Comparison of ENCODE assay signal across 16 cellular contexts in the genomic region with DNA sequence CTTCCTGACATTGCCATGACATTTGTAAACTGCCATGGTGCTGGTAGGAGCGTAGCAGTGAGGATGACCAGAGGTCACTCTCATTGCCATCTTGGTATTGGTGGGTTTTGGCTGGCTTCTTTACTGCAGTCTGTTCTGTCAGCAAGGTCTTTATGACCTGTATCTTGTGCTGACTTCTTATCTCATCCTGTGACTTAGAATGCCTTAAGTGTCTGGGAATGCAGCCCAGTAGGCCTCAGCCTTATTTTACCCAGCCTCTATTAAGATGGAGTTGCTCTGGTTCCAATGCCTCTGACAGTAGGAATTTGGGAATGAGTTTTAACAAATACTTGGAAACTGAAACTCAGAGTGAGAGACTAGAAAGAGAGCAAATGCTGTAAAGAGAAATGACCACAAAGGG.
"Had no signal": no experiment of that assay in that cellular context is flagged by ENCODE, and none has a peak within 500 bp of the region (broad histone marks: within the 10 kb centered on the region; RNA-seq: fewer than 3 reads in every experiment).

No MANE protein-coding gene starts in this region.

- H3K27me3 ChIP-seq: right lobe of liver, thyroid gland had no signal

- H3K4me1 ChIP-seq: prostate gland, right lobe of liver had no signal

- H3K27ac ChIP-seq: brain microvascular endothelial cell, prostate gland, right lobe of liver, thyroid gland, VCaP had no signal

- ATAC-seq: activated T-cell treated with anti-CD3 and anti-CD28 coated beads, Interleukin-2, amount 50 U/mL, for 4 hours had no signal

- DNase-seq: activated CD4-positive, alpha-beta memory T cell treated with anti-CD3 and anti-CD28 coated beads, Interleukin-2, amount 10 ng/mL, durations not matched to agents 7 days and 5 days; activated CD4-positive, alpha-beta T cell treated with anti-CD3 and anti-CD28 coated beads for 1 hour; activated effector memory CD4-positive, alpha-beta T cell treated with anti-CD3 and anti-CD28 coated beads, Interleukin-2, amount 50 U/mL, for 16 hours; activated T-cell treated with anti-CD3 and anti-CD28 coated beads, Interleukin-2, amount 50 U/mL, for 4 hours; amniotic stem cell; brain microvascular endothelial cell; cerebellar nuclear complex; effector memory CD4-positive, alpha-beta T cell; foreskin melanocyte; mesendoderm; nephron progenitor cell; occipital lobe; right lobe of liver; thyroid gland had no signal

- H3K36me3 ChIP-seq: brain microvascular endothelial cell, prostate gland, right lobe of liver, thyroid gland had no signal

- H3K4me3 ChIP-seq: prostate gland, right lobe of liver, thyroid gland had no signal

- H3K9me3 ChIP-seq: prostate gland, right lobe of liver, thyroid gland had no signal
